ENCODE assay signal across 29 cellular contexts in genomic region chr12:100857971-100858370, GRCh38.
"Had no signal": no experiment of that assay in that cellular context is flagged by ENCODE, and none has a peak within 500 bp of the region (broad histone marks: within the 10 kb centered on the region; RNA-seq: fewer than 3 reads in every experiment).

No MANE protein-coding gene starts in this region.

- H3K4me1 Mint-ChIP-seq: activated CD4-positive, alpha-beta T cell treated with anti-CD3 and anti-CD28 coated beads, Interleukin-2, amount 10 ng/mL, durations not matched to agents 7 days and 5 days; activated CD8-positive, alpha-beta memory T cell treated with anti-CD3 and anti-CD28 coated beads, Interleukin-2, amount 10 ng/mL, durations not matched to agents 7 days and 5 days; activated naive CD8-positive, alpha-beta T cell treated with anti-CD3 and anti-CD28 coated beads for 36 hours; mesothelial cell of epicardium; naive thymus-derived CD8-positive, alpha-beta T cell; neural crest cell; stimulated activated naive B cell treated with anti-CD40 and anti-IgM and Interleukin-4, amounts not matched to agents 10 μg/mL and 1 μg/mL and 100 μg/mL, for 72 hours had no signal

- H3K4me3 Mint-ChIP-seq: activated CD4-positive, alpha-beta T cell treated with anti-CD3 and anti-CD28 coated beads, Interleukin-2, amount 10 ng/mL, durations not matched to agents 7 days and 5 days; activated CD8-positive, alpha-beta memory T cell treated with anti-CD3 and anti-CD28 coated beads, Interleukin-2, amount 10 ng/mL, durations not matched to agents 7 days and 5 days; activated CD8-positive, alpha-beta T cell treated with anti-CD3 and anti-CD28 coated beads for 36 hours; activated naive CD4-positive, alpha-beta T cell treated with anti-CD3 and anti-CD28 coated beads for 36 hours; activated naive CD8-positive, alpha-beta T cell treated with anti-CD3 and anti-CD28 coated beads for 36 hours; mesothelial cell of epicardium; naive thymus-derived CD8-positive, alpha-beta T cell; neural crest cell; stimulated activated naive B cell treated with anti-CD40 and anti-IgM and Interleukin-4, amounts not matched to agents 10 μg/mL and 1 μg/mL and 100 μg/mL, for 72 hours; WTC11 had no signal

- DNase-seq: activated CD4-positive, alpha-beta T cell treated with anti-CD3 and anti-CD28 coated beads for 1 hour; activated CD4-positive, alpha-beta T cell treated with anti-CD3 and anti-CD28 coated beads, Interleukin-2, amount 10 ng/mL, durations not matched to agents 7 days and 5 days; activated CD8-positive, alpha-beta memory T cell treated with anti-CD3 and anti-CD28 coated beads, Interleukin-2, amount 10 ng/mL, durations not matched to agents 7 days and 5 days; activated CD8-positive, alpha-beta T cell treated with anti-CD3 and anti-CD28 coated beads for 36 hours; activated effector memory CD4-positive, alpha-beta T cell treated with Interleukin-2 at 50 U/mL for 16 hours; activated naive CD4-positive, alpha-beta T cell treated with anti-CD3 and anti-CD28 coated beads for 36 hours; activated naive CD8-positive, alpha-beta T cell treated with anti-CD3 and anti-CD28 coated beads for 36 hours; brain microvascular endothelial cell; gastrocnemius medialis; glutamatergic neuron; left colon; naive thymus-derived CD8-positive, alpha-beta T cell; nucleus accumbens; pancreas; psoas muscle; stimulated activated CD4-positive, alpha-beta T cell treated with anti-CD3 and anti-CD28 coated beads, Interleukin-15, amount 100 ng/mL, for 24 hours; stimulated activated CD4-positive, alpha-beta T cell treated with anti-CD3 and anti-CD28 coated beads, Interleukin-2, amount 100 ng/mL, for 24 hours; stimulated activated naive B cell treated with anti-CD40 and anti-IgM and Interleukin-4, amounts not matched to agents 10 μg/mL and 1 μg/mL and 100 μg/mL, for 72 hours; stomach; T-helper 2 cell; thyroid gland; upper lobe of left lung had no signal

- H3K36me3 ChIP-seq: ascending aorta, brain microvascular endothelial cell, gastrocnemius medialis, pancreas, right atrium auricular region, stomach, thyroid gland, upper lobe of left lung, vagina had no signal

- H3K4me3 ChIP-seq: ascending aorta, gastrocnemius medialis, pancreas, psoas muscle, right atrium auricular region, stomach, thyroid gland, upper lobe of left lung, vagina had no signal

- H3K9me3 Mint-ChIP-seq: activated CD4-positive, alpha-beta T cell treated with anti-CD3 and anti-CD28 coated beads, Interleukin-2, amount 10 ng/mL, durations not matched to agents 7 days and 5 days; activated CD8-positive, alpha-beta T cell treated with anti-CD3 and anti-CD28 coated beads for 36 hours; activated naive CD4-positive, alpha-beta T cell treated with anti-CD3 and anti-CD28 coated beads for 36 hours; activated naive CD8-positive, alpha-beta T cell treated with anti-CD3 and anti-CD28 coated beads for 36 hours; neural crest cell; stimulated activated naive B cell treated with anti-CD40 and anti-IgM and Interleukin-4, amounts not matched to agents 10 μg/mL and 1 μg/mL and 100 μg/mL, for 72 hours had no signal

- H3K4me1 ChIP-seq: ascending aorta, gastrocnemius medialis, pancreas, psoas muscle, right atrium auricular region, stomach, thyroid gland, upper lobe of left lung, vagina had no signal

- H3K9me3 ChIP-seq: ascending aorta, gastrocnemius medialis, pancreas, psoas muscle, right atrium auricular region, stomach, thyroid gland, upper lobe of left lung, vagina had no signal

- H3K27me3 Mint-ChIP-seq: activated CD4-positive, alpha-beta T cell treated with anti-CD3 and anti-CD28 coated beads, Interleukin-2, amount 10 ng/mL, durations not matched to agents 7 days and 5 days; activated CD8-positive, alpha-beta memory T cell treated with anti-CD3 and anti-CD28 coated beads, Interleukin-2, amount 10 ng/mL, durations not matched to agents 7 days and 5 days; activated CD8-positive, alpha-beta T cell treated with anti-CD3 and anti-CD28 coated beads for 36 hours; activated naive CD8-positive, alpha-beta T cell treated with anti-CD3 and anti-CD28 coated beads for 36 hours had no signal

- H3K27ac ChIP-seq: ascending aorta, brain microvascular endothelial cell, gastrocnemius medialis, pancreas, psoas muscle, right atrium auricular region, stomach, thyroid gland, upper lobe of left lung, vagina had no signal

- H3K27ac Mint-ChIP-seq: activated CD4-positive, alpha-beta T cell treated with anti-CD3 and anti-CD28 coated beads, Interleukin-2, amount 10 ng/mL, durations not matched to agents 7 days and 5 days; activated CD8-positive, alpha-beta memory T cell treated with anti-CD3 and anti-CD28 coated beads, Interleukin-2, amount 10 ng/mL, durations not matched to agents 7 days and 5 days; activated CD8-positive, alpha-beta T cell treated with anti-CD3 and anti-CD28 coated beads for 36 hours; activated naive CD4-positive, alpha-beta T cell treated with anti-CD3 and anti-CD28 coated beads for 36 hours; activated naive CD8-positive, alpha-beta T cell treated with anti-CD3 and anti-CD28 coated beads for 36 hours; mesothelial cell of epicardium; naive thymus-derived CD8-positive, alpha-beta T cell; stimulated activated naive B cell treated with anti-CD40 and anti-IgM and Interleukin-4, amounts not matched to agents 10 μg/mL and 1 μg/mL and 100 μg/mL, for 72 hours; WTC11 had no signal

- H3K36me3 Mint-ChIP-seq: activated CD8-positive, alpha-beta memory T cell treated with anti-CD3 and anti-CD28 coated beads, Interleukin-2, amount 10 ng/mL, durations not matched to agents 7 days and 5 days; activated naive CD8-positive, alpha-beta T cell treated with anti-CD3 and anti-CD28 coated beads for 36 hours; mesothelial cell of epicardium; naive thymus-derived CD8-positive, alpha-beta T cell; stimulated activated naive B cell treated with anti-CD40 and anti-IgM and Interleukin-4, amounts not matched to agents 10 μg/mL and 1 μg/mL and 100 μg/mL, for 72 hours had no signal

- ATAC-seq: activated CD8-positive, alpha-beta memory T cell treated with anti-CD3 and anti-CD28 coated beads, Interleukin-2, amount 10 ng/mL, durations not matched to agents 7 days and 5 days; activated CD8-positive, alpha-beta T cell treated with anti-CD3 and anti-CD28 coated beads for 36 hours; esophagus mucosa; gastrocnemius medialis; left colon; naive thymus-derived CD8-positive, alpha-beta T cell; pancreas; psoas muscle; stimulated activated naive B cell treated with anti-CD40 and anti-IgM and Interleukin-4, amounts not matched to agents 10 μg/mL and 1 μg/mL and 100 μg/mL, for 72 hours; WTC11 had no signal

- H3K27me3 ChIP-seq: ascending aorta, brain microvascular endothelial cell, gastrocnemius medialis, pancreas, right atrium auricular region, stomach, thyroid gland, upper lobe of left lung, vagina had no signal
